ENCODE assay signal across 17 cellular contexts in the genomic region with DNA sequence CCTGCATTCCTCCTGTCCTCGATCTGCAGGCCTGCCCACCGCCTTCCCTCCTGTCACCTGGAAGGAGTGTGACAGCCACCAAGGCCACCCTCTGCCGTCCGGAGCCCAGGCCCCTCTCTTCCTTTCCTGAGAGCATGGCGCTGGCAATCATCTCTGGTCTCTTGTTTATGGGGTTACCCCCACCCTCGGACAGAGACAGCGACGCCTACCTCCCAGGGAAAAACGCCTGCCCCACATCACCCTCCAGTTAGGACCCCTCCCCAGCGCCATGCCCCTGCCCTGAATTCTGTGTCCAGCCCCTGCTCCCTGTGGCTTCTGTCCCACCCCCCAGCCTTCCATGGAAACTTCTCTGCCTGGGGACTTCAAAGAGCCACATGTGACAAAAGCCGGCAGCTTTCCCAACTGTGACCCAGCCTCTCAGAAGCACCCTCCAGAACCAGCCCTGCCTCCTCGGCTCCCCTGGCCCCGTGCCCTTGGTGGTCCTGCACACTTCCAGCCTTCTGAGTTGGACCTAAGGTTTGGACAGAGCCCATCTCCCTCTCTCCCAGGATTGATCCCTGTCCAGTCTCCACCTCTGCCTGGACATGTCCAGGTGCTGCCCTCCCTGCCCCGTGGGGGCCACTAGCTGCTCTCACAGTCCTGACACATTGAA.
DNase-seq lines count a peak whose midpoint lies in the region; ATAC-seq lines count a peak whose summit lies in the region.
"Had no signal": no experiment of that assay in that cellular context is flagged by ENCODE, and none has a peak within 500 bp of the region (broad histone marks: within the 10 kb centered on the region; RNA-seq: fewer than 3 reads in every experiment).

No MANE protein-coding gene starts in this region.

- ATAC-seq in activated CD4-positive, alpha-beta T cell treated with anti-CD3 and anti-CD28 coated beads for 36 hours = no peak
- ATAC-seq in stimulated activated naive CD8-positive, alpha-beta T cell treated with anti-CD3 and anti-CD28 coated beads, Interleukin-15, Interleukin-2, amounts not matched to agents 100 U/mL and 50 U/mL, for 24 hours = no peak

- no peak overlapping the region for H3K4me3 Mint-ChIP-seq in activated CD4-positive, alpha-beta T cell treated with anti-CD3 and anti-CD28 coated beads for 36 hours
- no peak overlapping the region for H3K4me3 Mint-ChIP-seq in stimulated activated naive CD8-positive, alpha-beta T cell treated with anti-CD3 and anti-CD28 coated beads, Interleukin-15, Interleukin-2, amounts not matched to agents 100 ng/mL and 50 ng/mL, for 24 hours
- peak overlapping the region in 4 of 5 donors; percentile 13 to 68 (median 52) for H3K4me3 Mint-ChIP-seq in immature natural killer cell

- H3K36me3 Mint-ChIP-seq in activated CD4-positive, alpha-beta T cell treated with anti-CD3 and anti-CD28 coated beads for 36 hours (ENCODE audit: low read depth) = no peaks in the 10 kb centered on the region
- H3K36me3 Mint-ChIP-seq in stimulated activated naive CD8-positive, alpha-beta T cell treated with anti-CD3 and anti-CD28 coated beads, Interleukin-15, Interleukin-2, amounts not matched to agents 100 ng/mL and 50 ng/mL, for 24 hours (ENCODE audit: low read depth) = no peaks in the 10 kb centered on the region
- no peaks in the 10 kb centered on the region for H3K36me3 Mint-ChIP-seq in immature natural killer cell

- H3K27me3 Mint-ChIP-seq in activated CD4-positive, alpha-beta T cell treated with anti-CD3 and anti-CD28 coated beads for 36 hours = peaks cover 11% of the 10 kb centered on the region
- H3K27me3 Mint-ChIP-seq in stimulated activated naive CD8-positive, alpha-beta T cell treated with anti-CD3 and anti-CD28 coated beads, Interleukin-15, Interleukin-2, amounts not matched to agents 100 ng/mL and 50 ng/mL, for 24 hours = peaks cover 17% of the 10 kb centered on the region
- peaks cover 0 to 10% (median 3%) of the 10 kb centered on the region in 3 donors for H3K27me3 Mint-ChIP-seq in immature natural killer cell (ENCODE audit: low read depth in 3 of 3)

- intact Hi-C loops in activated CD4-positive, alpha-beta T cell treated with anti-CD3 and anti-CD28 coated beads for 36 hours (cut with DNase I, micrococcal nuclease) = loop anchor here in 1 of 2 experiments (1.0 to 10.0 kb wide), 2 partner anchors 165 to 1019 kb away; a partner anchor contains a TSS

- H3K4me1 Mint-ChIP-seq in activated CD4-positive, alpha-beta T cell treated with anti-CD3 and anti-CD28 coated beads for 36 hours = peaks cover 49% of the 10 kb centered on the region
- H3K4me1 Mint-ChIP-seq in stimulated activated naive CD8-positive, alpha-beta T cell treated with anti-CD3 and anti-CD28 coated beads, Interleukin-15, Interleukin-2, amounts not matched to agents 100 ng/mL and 50 ng/mL, for 24 hours (ENCODE audit: low read depth) = peaks cover 56% of the 10 kb centered on the region
- peaks cover 26 to 29% of the 10 kb centered on the region in 2 donors for H3K4me1 Mint-ChIP-seq in immature natural killer cell

- peak overlapping the region; percentile 83 for H3K27ac Mint-ChIP-seq in activated CD4-positive, alpha-beta T cell treated with anti-CD3 and anti-CD28 coated beads for 36 hours
- peak overlapping the region; percentile 81 for H3K27ac Mint-ChIP-seq in stimulated activated naive CD8-positive, alpha-beta T cell treated with anti-CD3 and anti-CD28 coated beads, Interleukin-15, Interleukin-2, amounts not matched to agents 100 ng/mL and 50 ng/mL, for 24 hours
- H3K27ac Mint-ChIP-seq in immature natural killer cell = peak overlapping the region in 3 of 6 donors; percentile 56 to 82 (median 62)

- POLR2A ChIA-PET in activated CD4-positive, alpha-beta T cell treated with anti-CD3 and anti-CD28 coated beads for 36 hours (lab: Charles Lee) = no interaction called here

- H3K9me3 Mint-ChIP-seq in activated CD4-positive, alpha-beta T cell treated with anti-CD3 and anti-CD28 coated beads for 36 hours (ENCODE audit: low read depth) = no peaks in the 10 kb centered on the region
- H3K9me3 Mint-ChIP-seq in stimulated activated naive CD8-positive, alpha-beta T cell treated with anti-CD3 and anti-CD28 coated beads, Interleukin-15, Interleukin-2, amounts not matched to agents 100 ng/mL and 50 ng/mL, for 24 hours = no peaks in the 10 kb centered on the region
- peaks cover 0 to 2% (median 0%) of the 10 kb centered on the region in 6 donors for H3K9me3 Mint-ChIP-seq in immature natural killer cell

- peak; percentile 14 for DNase-seq in activated CD4-positive, alpha-beta T cell treated with anti-CD3 and anti-CD28 coated beads for 36 hours
- DNase-seq in activated CD4-positive, alpha-beta T cell treated with anti-CD3 and anti-CD28 coated beads, Interleukin-2, amount 50 U/mL, for 1 hour = no peak
- no peak for DNase-seq in stimulated activated naive CD8-positive, alpha-beta T cell treated with anti-CD3 and anti-CD28 coated beads, Interleukin-15, Interleukin-2, amounts not matched to agents 100 U/mL and 50 U/mL, for 24 hours
- DNase-seq in immature natural killer cell = no peak
- no peak for DNase-seq in NCI-H345 (lab: John Stamatoyannopoulos, UW)
- DNase-seq in GM19238 (ENCODE audit: insufficient read length, low spot score) = no peak
- no peak for DNase-seq in cerebellum (ENCODE audit: low spot score)
- DNase-seq: AML-193, dermis blood vessel endothelial cell, GM23248, NCI-H1105 treated with DMSO at 0.1 percent for 48 hours, NCI-H2029 treated with DMSO at 0.1 percent for 48 hours, NCI-H226, NCI-H748 treated with DMSO at 0.1 percent for 48 hours, substantia nigra, WERI-Rb-1 had no signal

- CTCF ChIA-PET in activated CD4-positive, alpha-beta T cell treated with anti-CD3 and anti-CD28 coated beads for 36 hours (lab: Charles Lee) = no interaction called here

Comparison
In these comparisons a context has a peak if more than half of its experiments do, and no peak if none do; other contexts are left out.
1. H3K4me3 Mint-ChIP-seq: peak in immature natural killer cell (4 of 5); none in activated CD4-positive, alpha-beta T cell treated with anti-CD3 and anti-CD28 coated beads for 36 hours (single experiment) and stimulated activated naive CD8-positive, alpha-beta T cell treated with anti-CD3 and anti-CD28 coated beads, Interleukin-15, Interleukin-2, amounts not matched to agents 100 ng/mL and 50 ng/mL, for 24 hours (single experiment).